22 cellular contexts compared by ENCODE assay signal in the genomic region with DNA sequence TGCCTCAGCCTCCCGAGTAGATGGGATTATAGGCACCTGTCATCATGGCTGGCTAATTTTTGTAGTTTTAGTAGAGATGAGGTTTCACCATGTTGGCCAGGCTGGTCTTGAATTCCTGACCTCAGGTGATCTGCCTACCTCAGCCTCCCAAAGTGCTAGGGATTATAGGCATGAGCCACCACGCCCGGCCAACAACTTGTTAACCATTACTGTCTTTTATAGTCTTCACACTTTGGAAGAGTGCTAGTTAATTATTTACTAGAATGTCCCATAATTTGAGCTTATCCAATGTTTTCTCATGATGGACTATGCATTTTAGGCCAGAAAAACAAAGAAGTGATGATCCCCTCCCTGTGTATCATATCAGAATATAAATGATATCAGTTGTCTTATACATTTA.
"Had no signal": no experiment of that assay in that cellular context is flagged by ENCODE, and none has a peak within 500 bp of the region (broad histone marks: within the 10 kb centered on the region; RNA-seq: fewer than 3 reads in every experiment).

No MANE protein-coding gene starts in this region.

- H3K27ac ChIP-seq: adrenal gland, KMS-11 had no signal

- H3K9ac ChIP-seq: KMS-11 had no signal

- H3K36me3 ChIP-seq: adrenal gland had no signal

- H3K4me3 ChIP-seq: adrenal gland had no signal

- H3K27me3 ChIP-seq: adrenal gland had no signal

- H3K27ac Mint-ChIP-seq: activated CD8-positive, alpha-beta T cell treated with anti-CD3 and anti-CD28 coated beads for 36 hours; activated naive CD8-positive, alpha-beta T cell treated with anti-CD3 and anti-CD28 coated beads, Interleukin-2, amount 10 ng/mL, durations not matched to agents 7 days and 5 days; activated T-cell treated with anti-CD3 and anti-CD28 coated beads, Interleukin-2, amount 50 U/mL, for 72 hours; activated T-helper 2 cell treated with anti-CD3 and anti-CD28 coated beads, Interferon-gamma antibody, Interleukin-2, Interleukin-4, amounts not matched to agents 10 μg/mL and 5 μg/mL and 100 μg/mL, durations not matched to agents 14 hours and 24 hours and 36 hours had no signal

- ATAC-seq: activated CD4-positive, CD25-positive, alpha-beta regulatory T cell treated with anti-CD3 and anti-CD28 coated beads, Interleukin-2, amount 50 U/mL, for 24 hours; activated CD8-positive, alpha-beta T cell treated with anti-CD3 and anti-CD28 coated beads for 36 hours; activated T-cell treated with anti-CD3 and anti-CD28 coated beads, Interleukin-2, amount 50 U/mL, for 72 hours had no signal

- DNase-seq: activated CD4-positive, alpha-beta T cell treated with anti-CD3 and anti-CD28 coated beads for 4 hours; activated CD8-positive, alpha-beta memory T cell treated with anti-CD3 and anti-CD28 coated beads, Interleukin-2, amount 50 U/mL, for 4 hours; activated CD8-positive, alpha-beta T cell treated with anti-CD3 and anti-CD28 coated beads for 36 hours; activated naive CD4-positive, alpha-beta T cell treated with anti-CD3 and anti-CD28 coated beads, Interleukin-2, amount 50 U/mL, for 16 hours; activated naive CD8-positive, alpha-beta T cell treated with anti-CD3 and anti-CD28 coated beads, Interleukin-2, amount 10 ng/mL, durations not matched to agents 7 days and 5 days; activated T-cell treated with anti-CD3 and anti-CD28 coated beads, Interleukin-2, amount 50 U/mL, for 72 hours; adrenal gland; anterior cingulate cortex; NCI-H1092; NCI-H1417; NCI-H1694; NCI-H2029; NCI-H2107; NCI-H2171 treated with DMSO at 0.1 percent for 48 hours; NCI-H226; NCI-H510A; NCI-H526 treated with DMSO at 0.1 percent for 48 hours; NCI-H82; SIG-M5 had no signal

- H3K9me3 ChIP-seq: adrenal gland had no signal

- H3K27me3 Mint-ChIP-seq: activated CD8-positive, alpha-beta T cell treated with anti-CD3 and anti-CD28 coated beads for 36 hours; activated naive CD8-positive, alpha-beta T cell treated with anti-CD3 and anti-CD28 coated beads, Interleukin-2, amount 10 ng/mL, durations not matched to agents 7 days and 5 days had no signal

- H3K4me3 Mint-ChIP-seq: activated CD8-positive, alpha-beta T cell treated with anti-CD3 and anti-CD28 coated beads for 36 hours; activated naive CD8-positive, alpha-beta T cell treated with anti-CD3 and anti-CD28 coated beads, Interleukin-2, amount 10 ng/mL, durations not matched to agents 7 days and 5 days; activated T-cell treated with anti-CD3 and anti-CD28 coated beads, Interleukin-2, amount 50 U/mL, for 72 hours had no signal

- H3K4me1 Mint-ChIP-seq: activated naive CD8-positive, alpha-beta T cell treated with anti-CD3 and anti-CD28 coated beads, Interleukin-2, amount 10 ng/mL, durations not matched to agents 7 days and 5 days had no signal
